In genomic region chr1:161530671-161531609, GRCh38 we compare ENCODE assay signal across 8 cellular contexts.
DNase-seq lines count a peak whose midpoint lies in the region; ATAC-seq lines count a peak whose summit lies in the region.
"Not testable (repeated sequence)": the region's sequence is repeated elsewhere in the genome, so short reads cannot be mapped to it uniquely, and the experiment has no call there.

No MANE protein-coding gene starts in this region.

- H3K36me3 ChIP-seq in subcutaneous abdominal adipose tissue (ENCODE audit: control insufficient read depth in 5 of 5, insufficient read depth in 5 of 5, low read length in 5 of 5): not testable (repeated sequence)

- H3K36me3 Mint-ChIP-seq in activated naive CD4-positive, alpha-beta T cell treated with anti-CD3 and anti-CD28 coated beads, Interleukin-2, amount 50 U/mL, for 24 hours: not testable (repeated sequence)

- not testable (repeated sequence) for H3K27me3 Mint-ChIP-seq in activated naive CD4-positive, alpha-beta T cell treated with anti-CD3 and anti-CD28 coated beads, Interleukin-2, amount 50 U/mL, for 24 hours

- peak overlapping the region; percentile 4 to 81 (median 73) for H3K9ac ChIP-seq in subcutaneous abdominal adipose tissue (ENCODE audit: low read length in 5 of 5)

- ATAC-seq in HG02610 (IDR thresholded peaks at IDR 0.05; ENCODE audit: unreplicated experiment) (peak; percentile 65), SK-N-SH treated with all-trans-retinoic acid at 6 μM for 48 hours (peak; percentile 86)

- peaks cover 0 to 21% (median 18%) of the 10 kb centered on the region in 5 donors for H3K4me1 ChIP-seq in subcutaneous abdominal adipose tissue (ENCODE audit: control insufficient read depth in 5 of 5, insufficient read depth in 5 of 5, low read length in 5 of 5)

- DNase-seq in GDM1 (lab: John Stamatoyannopoulos, UW) (peak; percentile 84), NCI-H1048 (lab: John Stamatoyannopoulos, UW) (peak; percentile 96), globus pallidus (ENCODE audit: low spot score) (peak; percentile 80), non-pigmented ciliary epithelial cell (ENCODE audit: low read depth) (peak; percentile 77)

- peak overlapping the region; percentile 99 for H3K27ac Mint-ChIP-seq in activated naive CD4-positive, alpha-beta T cell treated with anti-CD3 and anti-CD28 coated beads, Interleukin-2, amount 50 U/mL, for 24 hours

- not testable (repeated sequence) for H3K9me3 ChIP-seq in subcutaneous abdominal adipose tissue (ENCODE audit: control insufficient read depth in 5 of 5, low read length in 5 of 5)

- H3K4me1 Mint-ChIP-seq in activated naive CD4-positive, alpha-beta T cell treated with anti-CD3 and anti-CD28 coated beads, Interleukin-2, amount 50 U/mL, for 24 hours: not testable (repeated sequence)

- H3K27ac ChIP-seq in subcutaneous abdominal adipose tissue (ENCODE audit: low read depth, low read length): peak overlapping the region; percentile 78

- H3K9me3 Mint-ChIP-seq in activated naive CD4-positive, alpha-beta T cell treated with anti-CD3 and anti-CD28 coated beads, Interleukin-2, amount 50 U/mL, for 24 hours: not testable (repeated sequence)

- not testable (repeated sequence) for H3K27me3 ChIP-seq in subcutaneous abdominal adipose tissue (ENCODE audit: control insufficient read depth in 5 of 5, insufficient read depth in 4 of 5, low read length in 5 of 5)

- peak overlapping the region; percentile 69 to 75 (median 71) for H3K4me3 ChIP-seq in subcutaneous abdominal adipose tissue (ENCODE audit: low read depth in 1 of 5, low read length in 5 of 5)

- H3K4me3 Mint-ChIP-seq in activated naive CD4-positive, alpha-beta T cell treated with anti-CD3 and anti-CD28 coated beads, Interleukin-2, amount 50 U/mL, for 24 hours: peak overlapping the region; percentile 93

Comparison
In these comparisons a context has a peak if more than half of its experiments do, and no peak if none do; other contexts are left out.
1. Peak in every context shown above with its lines: DNase-seq, ATAC-seq, H3K4me3 ChIP-seq and H3K27ac ChIP-seq.